ENCODE assay signal across 2 cellular contexts in genomic region chr2:215479536-215480240, GRCh38.
TF ChIP-seq lines count a peak whose summit lies in the region.

No MANE protein-coding gene starts in this region.

TF ChIP-seq in HepG2, 621 proteins besides CTCF, POLR2A, EP300 and RAD21 (continues in another document):
- TF ChIP-seq HNF1B (CRISPR knock-in tag; IDR thresholded peaks at IDR 0.05) (peak; percentile 58; the same call in 1 of the 2 replicates), THRA (CRISPR knock-in tag; IDR thresholded peaks at IDR 0.05; ENCODE audit: borderline replicate concordance) (peak; percentile 63; the same call in 1 of the 2 replicates), SMAD9 (CRISPR knock-in tag; IDR thresholded peaks at IDR 0.05) (no peak), HMGXB3 (CRISPR knock-in tag; IDR thresholded peaks at IDR 0.05; ENCODE audit: borderline replicate concordance) (0 out of 2 replicates have a peak, but pooled peaks have one; percentile 31), SOX13 (IDR thresholded peaks at IDR 0.05) (peak; percentile 58; the same call in 1 of the 2 replicates), SOX13 (CRISPR knock-in tag; conservative IDR thresholded peaks at IDR 0.05 in 1 of 2, IDR thresholded peaks at IDR 0.05 in 1 of 2) (peak in 1 of 2 experiments; percentile 92; a peak in 2 of 4 replicates), ZNF589 (CRISPR knock-in tag; conservative IDR thresholded peaks at IDR 0.05) (no peak), ZNF7 (CRISPR knock-in tag; IDR thresholded peaks at IDR 0.05) (no peak), ELK4 (CRISPR knock-in tag; IDR thresholded peaks at IDR 0.05; ENCODE audit: borderline replicate concordance) (no peak), ZFX (CRISPR knock-in tag; IDR thresholded peaks at IDR 0.05; ENCODE audit: low read depth) (peak; percentile 52), ZNF768 (CRISPR knock-in tag; IDR thresholded peaks at IDR 0.05) (no peak), PPARG (CRISPR knock-in tag; conservative IDR thresholded peaks at IDR 0.05) (0 out of 2 replicates have a peak, but pooled peaks have one; percentile 50), ZSCAN9 (CRISPR knock-in tag; IDR thresholded peaks at IDR 0.05; ENCODE audit: borderline replicate concordance) (peak; percentile 96), TSC22D2 (CRISPR knock-in tag; IDR thresholded peaks at IDR 0.05; ENCODE audit: borderline replicate concordance) (0 out of 2 replicates have a peak, but pooled peaks have one; percentile 57), MIER3 (CRISPR knock-in tag; IDR thresholded peaks at IDR 0.05; ENCODE audit: borderline replicate concordance) (peak; percentile 79; the same call in 1 of the 2 replicates), ZSCAN21 (CRISPR knock-in tag; IDR thresholded peaks at IDR 0.05; ENCODE audit: borderline replicate concordance) (no peak), CBX5 (CRISPR knock-in tag; IDR thresholded peaks at IDR 0.05; ENCODE audit: borderline replicate concordance) (peak; percentile 47; the same call in 1 of the 2 replicates), SMAD3 (CRISPR knock-in tag; IDR thresholded peaks at IDR 0.05) (peak; percentile 21; the same call in 1 of the 2 replicates), THAP7 (CRISPR knock-in tag; IDR thresholded peaks at IDR 0.05) (no peak), KDM4B (CRISPR knock-in tag; IDR thresholded peaks at IDR 0.05) (peak; percentile 47; the same call in 1 of the 2 replicates)

TF ChIP-seq in endothelial cell of umbilical vein, 7 proteins besides CTCF, POLR2A, EP300 and RAD21:
- no peak for TF ChIP-seq GATA2 (IDR thresholded peaks at IDR 0.05; ENCODE audit: insufficient read depth, insufficient read length, low read depth, low read length)
- no peak for TF ChIP-seq FOS (IDR thresholded peaks at IDR 0.05; ENCODE audit: borderline replicate concordance, insufficient read depth, low read length)
- no peak for TF ChIP-seq POLR2AphosphoS5 (IDR thresholded peaks at IDR 0.05; ENCODE audit: insufficient read depth, low read depth, low read length)
- TF ChIP-seq MAX (IDR thresholded peaks at IDR 0.05; ENCODE audit: insufficient read depth, insufficient read length): no peak
- TF ChIP-seq MYC (IDR thresholded peaks at IDR 0.05; ENCODE audit: low read depth, low read length): no peak
- TF ChIP-seq JUN (IDR thresholded peaks at IDR 0.05; ENCODE audit: borderline replicate concordance, insufficient read depth, insufficient read length, low read depth): no peak
- no peak for TF ChIP-seq EZH2 (IDR thresholded peaks at IDR 0.05; ENCODE audit: borderline replicate concordance, low read depth, low read length, severe bottlenecking)
